ENCODE assay signal across 8 cellular contexts in the genomic region with DNA sequence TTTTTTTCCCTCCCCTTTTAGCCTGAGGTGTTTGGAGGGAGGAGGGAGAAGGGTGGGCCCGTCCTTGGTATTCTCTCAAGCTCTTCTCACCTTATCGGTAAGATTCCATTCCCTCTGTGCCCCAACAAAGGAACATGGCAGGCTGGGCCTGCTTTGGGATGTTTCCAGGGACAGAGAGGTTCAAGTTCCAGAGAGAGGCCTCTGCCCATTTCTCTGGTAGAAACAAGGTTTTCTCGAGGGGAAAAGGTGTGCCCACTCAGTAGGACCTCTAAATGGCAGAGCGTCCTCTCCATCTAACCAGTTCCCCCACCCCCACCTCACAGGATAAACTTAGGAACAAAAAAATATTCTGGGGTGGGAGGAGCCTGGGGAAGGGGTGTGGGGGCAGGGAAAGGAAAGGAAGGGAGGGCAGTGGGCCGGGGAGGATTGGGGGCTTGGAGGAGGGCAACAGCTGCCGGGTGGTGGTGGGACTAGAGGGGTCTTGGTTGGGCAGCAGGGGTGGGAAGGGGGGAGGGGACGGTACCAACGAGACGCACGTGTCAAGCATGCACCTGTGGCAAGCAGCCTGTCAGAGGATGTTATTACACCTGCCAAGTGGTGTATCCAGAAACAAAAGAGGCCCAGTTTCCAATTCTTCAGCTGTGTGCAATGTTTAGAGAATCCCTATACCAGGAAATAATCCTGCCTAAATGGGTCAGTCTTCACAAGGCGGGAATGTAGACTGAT. TPM values are rescaled to one million over a fixed set of nuclear protein-coding genes. Genes with fewer than 3 reads are reported as not detected.
DNase-seq lines count a peak whose midpoint lies in the region; ATAC-seq, FAIRE-seq and TF ChIP-seq lines count a peak whose summit lies in the region.

No MANE protein-coding gene starts in this region.

- H2AK5ac ChIP-seq in H1 (ENCODE audit: low read depth, low read length): peak overlapping the region; percentile 20; the same call in 1 of the 2 replicates

- H3K4me1 Mint-ChIP-seq in CD4-positive, CD25-positive, alpha-beta regulatory T cell: peaks cover 30 to 78% (median 58%) of the 10 kb centered on the region in 4 donors
- H3K4me1 Mint-ChIP-seq in T-cell: peaks cover 54 to 73% (median 62%) of the 10 kb centered on the region in 3 donors
- H3K4me1 Mint-ChIP-seq in nephron progenitor cell: peaks cover 46% of the 10 kb centered on the region

- H3K27ac Mint-ChIP-seq in CD4-positive, CD25-positive, alpha-beta regulatory T cell: peak overlapping the region; percentile 98 to 100 (median 100)
- H3K27ac Mint-ChIP-seq in T-cell (peak overlapping the region; percentile 97 to 98), nephron progenitor cell (peak overlapping the region; percentile 100)

- H3K23me2 ChIP-seq in H1 (ENCODE audit: low read depth, low read length): peaks cover 8% of the 10 kb centered on the region

- no peak overlapping the region for H2AFZ ChIP-seq in H1 (ENCODE audit: low read length)

- peak overlapping the region; percentile 90 for H4K91ac ChIP-seq in H1 (replicated peaks; ENCODE audit: insufficient read length, low read length)

- peak in 1 of 2 experiments; percentile 80; a peak in 2 of 3 replicates for TF ChIP-seq POLR2A in H1 (IDR thresholded peaks at IDR 0.05; ENCODE audit: control extremely low read depth in 1 of 2, low read depth in 2 of 2, low read length in 2 of 2)

- H2BK120ac ChIP-seq in H1 (replicated peaks; ENCODE audit: low read depth, low read length): peak overlapping the region; percentile 56

- no peak overlapping the region for H3K23ac ChIP-seq in H1 (ENCODE audit: insufficient read length)

- H3K4me2 ChIP-seq in H1 (ENCODE audit: insufficient read depth in 1 of 2, low read depth in 2 of 2, low read length in 2 of 2): peak overlapping the region; percentile 83 to 94

- H4K8ac ChIP-seq in H1 (ENCODE audit: extremely low read depth, insufficient read depth, low read length): peak overlapping the region; percentile 93; the same call in 1 of the 2 replicates

- peak in 2 of 3 donors; percentile 17 to 66 for DNase-seq in CD4-positive, CD25-positive, alpha-beta regulatory T cell
- DNase-seq in T-cell (peak in 4 of 34 experiments; percentile 7 to 33 (median 27)), H1 (ENCODE audit: low read depth in 1 of 2, low spot score in 2 of 2) (peak in 1 of 2 experiments; percentile 63), nephron progenitor cell (peak; percentile 21), cortex of kidney (lab: John Stamatoyannopoulos, UW) (no peak), NCI-H187 (lab: John Stamatoyannopoulos, UW) (no peak), T-helper 9 cell (no peak)

- no peaks in the 10 kb centered on the region for H3K27me3 ChIP-seq in CD4-positive, CD25-positive, alpha-beta regulatory T cell (ENCODE audit: control insufficient read depth, insufficient read depth, low read length)
- H3K27me3 ChIP-seq in HUES6 (ENCODE audit: control insufficient read depth, insufficient read depth, low read length) (no peaks in the 10 kb centered on the region), H1 (replicated peaks in 1 of 4; ENCODE audit: control insufficient read depth in 3 of 4, extremely low read depth in 1 of 4, insufficient read depth in 3 of 4, low read length in 3 of 4) (no peaks in the 10 kb centered on the region)

- H3K36me3 ChIP-seq in CD4-positive, CD25-positive, alpha-beta regulatory T cell (ENCODE audit: control insufficient read depth, insufficient read depth, low read length): peaks cover 5% of the 10 kb centered on the region
- peaks cover 15% of the 10 kb centered on the region for H3K36me3 ChIP-seq in HUES6 (ENCODE audit: control insufficient read depth, insufficient read depth, low read length)
- peaks cover 0 to 19% (median 3%) of the 10 kb centered on the region in 4 experiments; a peak in 4 of 8 replicates for H3K36me3 ChIP-seq in H1 (ENCODE audit: control insufficient read depth in 2 of 4, insufficient read depth in 4 of 4, low read length in 3 of 4)

- TF ChIP-seq CTCF in H1 (IDR thresholded peaks at IDR 0.05; ENCODE audit: control extremely low read depth in 1 of 3, insufficient read depth in 1 of 3, low read depth in 1 of 3, low read length in 3 of 3) (no peak), nephron progenitor cell (IDR thresholded peaks at IDR 0.05) (no peak)

- no peaks in the 10 kb centered on the region for H3K9me3 ChIP-seq in CD4-positive, CD25-positive, alpha-beta regulatory T cell (ENCODE audit: control insufficient read depth in 2 of 2, low read length in 2 of 2)
- no peaks in the 10 kb centered on the region for H3K9me3 ChIP-seq in HUES6 (ENCODE audit: control insufficient read depth, insufficient read depth, low read depth, low read length)
- H3K9me3 ChIP-seq in H1 (ENCODE audit: insufficient read depth in 2 of 2, low read depth in 1 of 2, low read length in 1 of 2): no peaks in the 10 kb centered on the region

- no peak; a peak in 1 of 4 replicates for TF ChIP-seq RAD21 in H1 (IDR thresholded peaks at IDR 0.05 in 1 of 2, conservative IDR thresholded peaks at IDR 0.05 in 1 of 2; ENCODE audit: low read depth in 2 of 2, low read length in 2 of 2)

- H2BK5ac ChIP-seq in H1 (ENCODE audit: low read depth, low read length): peak overlapping the region; percentile 86

- H3K79me1 ChIP-seq in H1 (ENCODE audit: low read depth, low read length): no peaks in the 10 kb centered on the region

- H3K9ac ChIP-seq in HUES6 (ENCODE audit: low read length): peak overlapping the region; percentile 100
- H3K9ac ChIP-seq in H1 (replicated peaks in 1 of 4; ENCODE audit: extremely low read depth in 1 of 4, low read depth in 3 of 4, low read length in 3 of 4): peak overlapping the region; percentile 69 to 98 (median 86)

- H3K27me3 Mint-ChIP-seq in CD4-positive, CD25-positive, alpha-beta regulatory T cell: peaks cover 12% of the 10 kb centered on the region
- H3K27me3 Mint-ChIP-seq in T-cell (no peaks in the 10 kb centered on the region), nephron progenitor cell (ENCODE audit: low read depth, poor library complexity) (peaks cover 4% of the 10 kb centered on the region)

- FAIRE-seq in H1 (lab: Jason Lieb, UNC): no peak

- H3K4ac ChIP-seq in H1 (replicated peaks; ENCODE audit: insufficient read length, low read depth, low read length): peak overlapping the region; percentile 82

- POLR2A ChIA-PET in T-cell (lab: Charles Lee) (interaction anchor here (0.5 to 1.5 kb wide), 8 partner anchors 11 to 743 kb away, joined by 3 to 5 read pairs (median 3); no protein-coding TSS in a partner anchor), H1 (lab: Charles Lee; ENCODE audit: partially characterized antibody) (interaction anchor here (0.6 to 32.2 kb wide), 14 partner anchors 9 to 670 kb away, joined by 3 to 1553 read pairs (median 4); a partner anchor contains a TSS)

- CTCF ChIA-PET in T-cell (lab: Charles Lee) (interaction anchor here (0.5 to 1.3 kb wide), 7 partner anchors 15 to 912 kb away, joined by 3 to 5 read pairs (median 3); no protein-coding TSS in a partner anchor), H1 (lab: Charles Lee; ENCODE audit: partially characterized antibody) (interaction anchor here (0.6 to 2.6 kb wide), 8 partner anchors 14 to 175 kb away, joined by 3 to 14 read pairs (median 6); a partner anchor contains a TSS)

- H4K20me1 ChIP-seq in H1 (replicated peaks in 1 of 2; ENCODE audit: control insufficient read depth in 1 of 2, insufficient read depth in 2 of 2, low read length in 2 of 2): peaks cover 1 to 2% of the 10 kb centered on the region in 2 experiments

- peaks cover 70% of the 10 kb centered on the region for H3K4me1 ChIP-seq in CD4-positive, CD25-positive, alpha-beta regulatory T cell (ENCODE audit: control insufficient read depth, insufficient read depth, low read length, poor library complexity, severe bottlenecking)
- H3K4me1 ChIP-seq in HUES6 (ENCODE audit: control insufficient read depth, insufficient read depth, low read length) (peaks cover 24% of the 10 kb centered on the region), H1 (replicated peaks in 1 of 4; ENCODE audit: control insufficient read depth in 3 of 4, insufficient read depth in 4 of 4, low read length in 3 of 4) (peaks cover 3 to 15% (median 8%) of the 10 kb centered on the region in 4 experiments; a peak in 5 of 7 replicates)

- no peak for TF ChIP-seq EP300 in H1 (IDR thresholded peaks at IDR 0.05; ENCODE audit: borderline replicate concordance in 1 of 2, low read depth in 2 of 2, low read length in 2 of 2)

- 5% methylated on average over 8 of the region's 11 CpGs; no CpG with 5 or more reads in 1 of the 2 experiments for WGBS in H1 (ENCODE audit: extremely low coverage in 1 of 2, insufficient coverage in 1 of 2, insufficient read length in 1 of 2, insufficient replicate concordance in 2 of 2, low coverage in 1 of 2, low lambda C conversion rate in 2 of 2, missing lambda C conversion rate in 1 of 2), 2 experiments

- H3K4me3 Mint-ChIP-seq in CD4-positive, CD25-positive, alpha-beta regulatory T cell: peak overlapping the region; percentile 95 to 98 (median 98)
- H3K4me3 Mint-ChIP-seq in T-cell (peak overlapping the region; percentile 95 to 97 (median 95)), nephron progenitor cell (peak overlapping the region; percentile 98)

- 0 out of 2 replicates have a peak overlapping the region, but pooled peaks have one; percentile 40 for H2BK12ac ChIP-seq in H1 (ENCODE audit: low read depth, low read length)

- H3K36me3 Mint-ChIP-seq in CD4-positive, CD25-positive, alpha-beta regulatory T cell: peaks cover 39% of the 10 kb centered on the region
- H3K36me3 Mint-ChIP-seq in T-cell (peaks cover 34% of the 10 kb centered on the region), nephron progenitor cell (ENCODE audit: low read depth) (peaks cover 37% of the 10 kb centered on the region)

- no peak for ATAC-seq in CD4-positive, CD25-positive, alpha-beta regulatory T cell (ENCODE audit: low read depth in 2 of 2)
- ATAC-seq in T-cell (replicated peaks in 1 of 4): no peak

- no peak overlapping the region for H2BK20ac ChIP-seq in H1 (ENCODE audit: low read length)

- peak overlapping the region; percentile 59 for H4K5ac ChIP-seq in H1 (ENCODE audit: insufficient read length, low read depth, low read length)

- peaks cover 7 to 20% of the 10 kb centered on the region in 2 experiments for H3K79me2 ChIP-seq in H1 (ENCODE audit: control insufficient read depth in 1 of 2, insufficient read depth in 2 of 2, low read length in 2 of 2)

- H3K56ac ChIP-seq in H1 (replicated peaks; ENCODE audit: insufficient read length, low read depth, low read length): peak overlapping the region; percentile 89

- H3K27ac ChIP-seq in CD4-positive, CD25-positive, alpha-beta regulatory T cell (ENCODE audit: insufficient read depth, low read length, poor library complexity, severe bottlenecking): peak overlapping the region; percentile 100
- H3K27ac ChIP-seq in HUES6 (ENCODE audit: low read depth, low read length) (peak overlapping the region; percentile 95), H1 (ENCODE audit: low read depth, low read length) (peak overlapping the region; percentile 96)

- peak overlapping the region; percentile 79 for H3K18ac ChIP-seq in H1 (ENCODE audit: extremely low read depth, low read length)

- peak overlapping the region; percentile 94 for H3K14ac ChIP-seq in H1 (ENCODE audit: insufficient read length)

- H3K9me3 Mint-ChIP-seq in CD4-positive, CD25-positive, alpha-beta regulatory T cell: no peaks in the 10 kb centered on the region
- H3K9me3 Mint-ChIP-seq in T-cell: no peaks in the 10 kb centered on the region
- H3K9me3 Mint-ChIP-seq in nephron progenitor cell: no peaks in the 10 kb centered on the region

- no peak overlapping the region for H2BK15ac ChIP-seq in H1 (ENCODE audit: low read length)

- H3K4me3 ChIP-seq in CD4-positive, CD25-positive, alpha-beta regulatory T cell (ENCODE audit: low read depth, low read length): peak overlapping the region; percentile 98
- H3K4me3 ChIP-seq in HUES6 (ENCODE audit: low read depth, low read length) (peak overlapping the region; percentile 92), H1 (ENCODE audit: extremely low read depth in 1 of 4, insufficient read depth in 2 of 4, low read depth in 3 of 4, low read length in 4 of 4) (peak overlapping the region; percentile 72 to 99 (median 98))

RNA-seq across cellular contexts. Expression of a gene that starts 2.1 kb away (rescaled TPM):
- total RNA-seq in CD4-positive, CD25-positive, alpha-beta regulatory T cell: 330 TPM
- polyA plus RNA-seq in CD4-positive, CD25-positive, alpha-beta regulatory T cell: 100 to 1,000 TPM; 131 to 188 (median 173) TPM
- total RNA-seq in T-cell: 100 to 1,000 TPM; 303 to 431 (median 386) TPM
- 493 and 511 TPM in 2 replicates for total RNA-seq in H1 (2021; fragmentation: NEBNext Ultra II Directional; extraction: Animal tissue kit (Norgen Biotek cat#: 25700))
- polyA plus RNA-seq in H1 (2011; rRNA removed): 279 and 316 TPM in 2 replicates
- 181 TPM for polyA plus RNA-seq in H1 (2011; cell fraction: cytosol; rRNA removed)
- 208 TPM for polyA plus RNA-seq in H1 (2011; cell fraction: nucleus; rRNA removed)
- 451 to 481 TPM (median 460 TPM) in 4 replicates for polyA plus RNA-seq in H1 (2012, experiment 1 of 2)
- polyA plus RNA-seq in H1 (2012, experiment 2 of 2): 526 TPM
- polyA plus RNA-seq in H1 (2013, experiment 1 of 2): 268 TPM
- 272 TPM for polyA plus RNA-seq in H1 (2013, experiment 2 of 2)
- 108 and 124 TPM in 2 replicates for polyA minus RNA-seq in H1 (2011; rRNA and poly(A)+ RNA removed)
- polyA minus RNA-seq in H1 (2011; cell fraction: cytosol; rRNA and poly(A)+ RNA removed): 164 TPM
- polyA minus RNA-seq in H1 (2011; cell fraction: nucleus; rRNA and poly(A)+ RNA removed): 102 TPM

Comparison
In these comparisons a context has a peak if more than half of its experiments do, and no peak if none do; other contexts are left out.
1. DNase-seq: peak in CD4-positive, CD25-positive, alpha-beta regulatory T cell (2 of 3) and nephron progenitor cell (single experiment); none in cortex of kidney (single experiment), NCI-H187 (0 of 2) and T-helper 9 cell (single experiment).
2. Peak in every context shown above with its lines, with median percentiles within 50 percentile points of each other: H3K27ac ChIP-seq, H3K4me3 ChIP-seq, H3K27ac Mint-ChIP-seq and H3K4me3 Mint-ChIP-seq.